In the genomic region with DNA sequence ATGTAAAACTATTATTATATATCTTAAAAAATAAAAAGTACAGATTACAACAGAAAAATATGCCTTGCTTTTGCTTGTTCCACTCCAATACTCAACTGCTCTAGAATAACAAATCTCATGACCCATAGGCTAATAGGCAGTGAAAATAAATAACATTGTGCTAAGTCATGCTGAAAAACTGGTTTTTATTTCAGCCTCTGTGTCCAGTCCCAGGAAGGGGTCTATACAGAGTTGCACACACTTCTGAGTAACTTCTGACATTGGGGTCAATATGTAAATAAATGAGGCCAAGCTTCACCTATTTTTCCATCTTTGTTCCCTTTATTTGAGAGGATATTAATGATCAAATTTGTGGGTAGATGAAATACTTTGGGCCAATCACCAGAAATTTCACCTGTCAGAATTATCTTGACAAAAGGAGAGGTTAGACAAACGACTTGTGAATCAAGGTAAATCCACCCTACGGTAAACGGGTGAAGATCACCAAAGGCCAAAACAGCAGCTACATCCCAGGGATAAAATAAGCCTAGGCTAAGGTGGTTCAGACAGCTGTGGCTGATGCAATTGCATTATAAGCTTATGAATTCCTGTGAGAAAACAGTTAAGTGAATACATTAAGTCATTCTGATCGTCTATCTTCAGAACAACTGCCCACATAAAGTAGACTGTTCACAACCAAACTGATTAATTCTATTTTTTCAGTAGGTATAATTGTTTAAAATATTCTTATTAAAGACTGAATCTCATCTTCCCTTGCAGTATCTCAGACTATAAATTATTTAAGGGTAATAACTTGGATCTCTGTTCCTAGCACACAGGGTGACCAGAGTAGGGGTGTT, we compare ENCODE assay signal across 13 cellular contexts.
A peak's percentile ranks its signal among the peaks of the same experiment; 100 is the strongest.
DNase-seq lines count a peak whose midpoint lies in the region; ATAC-seq and TF ChIP-seq lines count a peak whose summit lies in the region.
"Had no signal": no experiment of that assay in that cellular context is flagged by ENCODE, and none has a peak within 500 bp of the region (broad histone marks: within the 10 kb centered on the region; RNA-seq: fewer than 3 reads in every experiment).

No MANE protein-coding gene starts in this region.

- no peak overlapping the region for H3K4me3 Mint-ChIP-seq in neural progenitor cell

- peaks cover 74% of the 10 kb centered on the region for H4K20me1 ChIP-seq in neural progenitor cell (ENCODE audit: low read depth)

- no peak overlapping the region for H3K9ac ChIP-seq in neural progenitor cell

- no peaks in the 10 kb centered on the region for H3K36me3 ChIP-seq in ACC112 (ENCODE audit: insufficient read depth, low read length)
- no peaks in the 10 kb centered on the region for H3K36me3 ChIP-seq in neural progenitor cell

- peaks cover 26% of the 10 kb centered on the region for H3K4me1 ChIP-seq in ACC112 (ENCODE audit: control insufficient read depth, insufficient read depth, low read length, unreplicated experiment)
- peaks cover 13% of the 10 kb centered on the region for H3K4me1 ChIP-seq in neural progenitor cell

- H3K4me1 Mint-ChIP-seq in neural progenitor cell, result peaks cover 47% of the 10 kb centered on the region

- ATAC-seq in HG03439 (IDR thresholded peaks at IDR 0.05; ENCODE audit: unreplicated experiment), result no peak
- ATAC-seq in GM19023 (IDR thresholded peaks at IDR 0.05; ENCODE audit: unreplicated experiment), result no peak
- no peak for ATAC-seq in activated naive CD4-positive, alpha-beta T cell treated with anti-CD3 and anti-CD28 coated beads, Interleukin-2, amount 50 U/mL, for 72 hours
- ATAC-seq in GM21786 (IDR thresholded peaks at IDR 0.05; ENCODE audit: unreplicated experiment), result no peak

- no peak overlapping the region for H3K4me2 ChIP-seq in neural progenitor cell

- peaks cover 16% of the 10 kb centered on the region for H3F3A ChIP-seq in neural progenitor cell (ENCODE audit: low read depth)

- peaks cover 35% of the 10 kb centered on the region for H3K79me2 ChIP-seq in ACC112 (ENCODE audit: control insufficient read depth, insufficient read depth, low read length, unreplicated experiment)
- peaks cover 73% of the 10 kb centered on the region for H3K79me2 ChIP-seq in neural progenitor cell (ENCODE audit: low read depth)

- no peaks in the 10 kb centered on the region for H3K9me3 Mint-ChIP-seq in neural progenitor cell
- no peaks in the 10 kb centered on the region for H3K9me3 Mint-ChIP-seq in activated naive CD4-positive, alpha-beta T cell treated with anti-CD3 and anti-CD28 coated beads, Interleukin-2, amount 50 U/mL, for 72 hours
- H3K9me3 Mint-ChIP-seq: naive B cell had no signal

- H3K27ac Mint-ChIP-seq in neural progenitor cell, result peak overlapping the region; percentile 44
- H3K27ac Mint-ChIP-seq in activated naive CD4-positive, alpha-beta T cell treated with anti-CD3 and anti-CD28 coated beads, Interleukin-2, amount 50 U/mL, for 72 hours, result no peak overlapping the region

- H3K9me3 ChIP-seq in neural progenitor cell (ENCODE audit: low read depth), result no peaks in the 10 kb centered on the region

- H3K36me3 Mint-ChIP-seq in neural progenitor cell, result peaks cover 8% of the 10 kb centered on the region
- no peaks in the 10 kb centered on the region for H3K36me3 Mint-ChIP-seq in activated naive CD4-positive, alpha-beta T cell treated with anti-CD3 and anti-CD28 coated beads, Interleukin-2, amount 50 U/mL, for 72 hours

- no peak overlapping the region for H3K4me3 ChIP-seq in ACC112 (ENCODE audit: low read depth, low read length)
- H3K4me3 ChIP-seq in neural progenitor cell, result no peak overlapping the region

- H3K27me3 ChIP-seq in ACC112 (ENCODE audit: insufficient read depth, low read length) (no peaks in the 10 kb centered on the region), neural progenitor cell (no peaks in the 10 kb centered on the region)

- no peak overlapping the region for H2AFZ ChIP-seq in ACC112 (ENCODE audit: low read length, unreplicated experiment)
- H2AFZ ChIP-seq in neural progenitor cell (replicated peaks), result no peak overlapping the region

- no peak for TF ChIP-seq CTCF in neural progenitor cell (IDR thresholded peaks at IDR 0.05)

- H3K27me3 Mint-ChIP-seq in neural progenitor cell (ENCODE audit: insufficient read depth, low read depth), result no peaks in the 10 kb centered on the region
- H3K27me3 Mint-ChIP-seq: naive B cell had no signal

- peak overlapping the region; percentile 78 for H3K27ac ChIP-seq in ACC112 (ENCODE audit: low read depth, low read length)
- H3K27ac ChIP-seq in neural progenitor cell, result peak overlapping the region; percentile 41

- DNase-seq in NCI-H82 (lab: John Stamatoyannopoulos, UW) (peak; percentile 81), dedifferentiated amniotic fluid mesenchymal stem cell (ENCODE audit: extremely low spot score) (peak; percentile 67), neural progenitor cell (ENCODE audit: low spot score) (no peak)
- no peak for DNase-seq in activated naive CD4-positive, alpha-beta T cell treated with anti-CD3 and anti-CD28 coated beads, Interleukin-2, amount 50 U/mL, for 72 hours (ENCODE audit: low spot score in 2 of 2)
- DNase-seq: activated gamma-delta T cell; naive B cell; NCI-H446; SIG-M5; stimulated activated naive CD4-positive, alpha-beta T cell had no signal

Comparison
In these comparisons a context has a peak if more than half of its experiments do, and no peak if none do; other contexts are left out.
1. DNase-seq: peak in NCI-H82 (single experiment) and dedifferentiated amniotic fluid mesenchymal stem cell (single experiment); none in neural progenitor cell (single experiment) and activated naive CD4-positive, alpha-beta T cell treated with anti-CD3 and anti-CD28 coated beads, Interleukin-2, amount 50 U/mL, for 72 hours (0 of 2).